27 cellular contexts compared by ENCODE assay signal in genomic region chr14:105348169-105348944, GRCh38. TPM values are rescaled to one million over a fixed set of nuclear protein-coding genes. Genes with fewer than 3 reads are reported as not detected.
"Had no signal": no experiment of that assay in that cellular context is flagged by ENCODE, and none has a peak within 500 bp of the region (broad histone marks: within the 10 kb centered on the region; RNA-seq: fewer than 3 reads in every experiment).

No MANE protein-coding gene starts in this region.

- H3K9me3 Mint-ChIP-seq: stimulated activated effector memory CD8-positive, alpha-beta T cell treated with anti-CD3 and anti-CD28 coated beads, Interleukin-12 subunit alpha, Interleukin-12 subunit beta, amount 100 ng/mL, for 72 hours had no signal

- H3K9me3 ChIP-seq: esophagus squamous epithelium, neutrophil, prostate gland, right atrium auricular region, sigmoid colon, stomach, thoracic aorta, tibial nerve, upper lobe of right lung, uterus had no signal

- DNase-seq: dermis blood vessel endothelial cell; effector memory CD4-positive, alpha-beta T cell; esophagus squamous epithelium; foreskin melanocyte; glutamatergic neuron; heart right ventricle; hypothalamus; immature natural killer cell; islet precursor cell; natural killer cell; sigmoid colon; stimulated activated CD4-positive, alpha-beta T cell treated with anti-CD3 and anti-CD28 coated beads, Interleukin-2, amount 100 ng/mL, for 24 hours; stimulated activated CD4-positive, alpha-beta T cell treated with anti-CD3 and anti-CD28 coated beads, Interleukin-4, amount 100 ng/mL, for 24 hours; stimulated activated naive CD4-positive, alpha-beta T cell treated with Interleukin-2 at 50 U/mL for 16 hours; stomach; upper lobe of right lung; uterus had no signal

- H3K4me1 ChIP-seq: prostate gland had no signal

- H3K27ac ChIP-seq: coronary artery, esophagus squamous epithelium, heart right ventricle, neutrophil, prostate gland, right atrium auricular region, sigmoid colon, stomach, thoracic aorta, upper lobe of right lung, uterus had no signal

- FAIRE-seq: endothelial cell of umbilical vein had no signal

- H3K36me3 ChIP-seq: neutrophil, prostate gland, right atrium auricular region, thoracic aorta, upper lobe of right lung, uterus had no signal

- H3K27me3 ChIP-seq: esophagus squamous epithelium, heart right ventricle, neutrophil, right atrium auricular region, sigmoid colon, stomach, tibial nerve, upper lobe of right lung, uterus had no signal

- H3K4me1 Mint-ChIP-seq: stimulated activated effector memory CD8-positive, alpha-beta T cell treated with anti-CD3 and anti-CD28 coated beads, Interleukin-12 subunit alpha, Interleukin-12 subunit beta, amount 100 ng/mL, for 72 hours had no signal

- H3K36me3 Mint-ChIP-seq: natural killer cell; stimulated activated effector memory CD8-positive, alpha-beta T cell treated with anti-CD3 and anti-CD28 coated beads, Interleukin-12 subunit alpha, Interleukin-12 subunit beta, amount 100 ng/mL, for 72 hours had no signal

- H3K27ac Mint-ChIP-seq: immature natural killer cell; memory B cell; natural killer cell; stimulated activated effector memory CD8-positive, alpha-beta T cell treated with anti-CD3 and anti-CD28 coated beads, Interleukin-12 subunit alpha, Interleukin-12 subunit beta, amount 100 ng/mL, for 72 hours had no signal

- H3K4me3 ChIP-seq: coronary artery, esophagus squamous epithelium, heart right ventricle, lung, prostate gland, right atrium auricular region, sigmoid colon, stomach, thoracic aorta, tibial nerve, upper lobe of right lung, uterus had no signal

- H3K4me3 Mint-ChIP-seq: immature natural killer cell; memory B cell; natural killer cell; stimulated activated effector memory CD8-positive, alpha-beta T cell treated with anti-CD3 and anti-CD28 coated beads, Interleukin-12 subunit alpha, Interleukin-12 subunit beta, amount 100 ng/mL, for 72 hours had no signal

RNA-seq across cellular contexts. Expression of gene TEX22, which starts 50.0 kb away (rescaled TPM):
- total RNA-seq: sigmoid colon, thoracic aorta had no signal
